1 cellular context compared by ENCODE assay signal in the genomic region with DNA sequence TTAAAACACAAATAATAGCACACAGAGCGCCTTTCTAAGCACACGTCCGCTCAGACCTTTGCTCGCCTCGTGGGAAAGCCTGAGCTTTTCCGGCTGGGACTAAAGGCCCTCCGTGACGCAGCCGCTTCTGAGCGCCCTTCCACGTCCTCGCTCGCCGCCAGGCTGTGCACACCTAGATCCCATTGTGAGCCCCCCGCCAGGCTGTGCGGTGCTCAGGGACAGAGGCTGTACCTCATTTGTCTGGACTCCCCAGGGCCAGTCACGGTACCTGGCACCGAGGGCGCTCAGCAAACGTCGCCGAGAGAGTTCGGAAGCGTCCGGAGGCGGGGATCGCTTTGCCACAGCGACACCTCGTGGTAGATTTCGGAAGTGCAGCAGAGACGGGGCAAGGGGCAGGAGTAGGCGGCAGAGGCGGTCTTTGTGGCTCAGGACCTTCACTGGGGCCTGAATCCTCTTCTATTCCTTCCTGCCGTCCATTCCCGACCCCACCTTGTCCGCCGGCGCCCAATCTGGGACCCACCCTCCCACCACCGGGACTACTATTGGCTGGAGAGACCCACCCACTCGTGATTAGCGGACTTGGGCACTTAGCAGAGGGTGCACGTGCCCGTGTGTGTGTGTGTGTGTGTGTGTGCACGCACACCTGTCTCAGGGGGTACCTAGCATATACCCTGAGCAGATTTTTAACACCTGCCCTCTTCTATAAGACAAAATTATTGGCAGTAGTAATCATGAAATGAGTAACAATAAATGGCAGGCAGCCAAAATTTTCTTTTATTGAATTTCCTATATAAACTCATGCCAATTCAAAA.
TF ChIP-seq lines count a peak whose summit lies in the region.

No MANE protein-coding gene starts in this region.

TF ChIP-seq in HepG2, 621 proteins besides CTCF, POLR2A, EP300 and RAD21 (continued from another document and continues in another):
- TF ChIP-seq CHD2 (IDR thresholded peaks at IDR 0.05; ENCODE audit: low read depth, low read length) (no peak), ZNF335 (CRISPR knock-in tag; IDR thresholded peaks at IDR 0.05) (0 out of 2 replicates have a peak, but pooled peaks have one; percentile 40), ZBTB37 (CRISPR knock-in tag; IDR thresholded peaks at IDR 0.05) (no peak), ZFP37 (CRISPR knock-in tag; IDR thresholded peaks at IDR 0.05; ENCODE audit: borderline replicate concordance) (peak; percentile 27; the same call in 1 of the 2 replicates), ZNF234 (CRISPR knock-in tag; conservative IDR thresholded peaks at IDR 0.05) (no peak), PLRG1 (conservative IDR thresholded peaks at IDR 0.05) (no peak), FOXO1 (CRISPR knock-in tag; IDR thresholded peaks at IDR 0.05) (0 out of 2 replicates have a peak, but pooled peaks have one; percentile 35), SP140L (CRISPR knock-in tag; IDR thresholded peaks at IDR 0.05; ENCODE audit: borderline replicate concordance) (no peak), ZFP36L1 (CRISPR knock-in tag; IDR thresholded peaks at IDR 0.05) (no peak), PPARG (CRISPR knock-in tag; conservative IDR thresholded peaks at IDR 0.05) (no peak), GTF3A (CRISPR knock-in tag; conservative IDR thresholded peaks at IDR 0.05) (no peak), TAF15 (IDR thresholded peaks at IDR 0.05; ENCODE audit: low read depth, low read length, poor library complexity, severe bottlenecking) (no peak), ZNF350 (CRISPR knock-in tag; IDR thresholded peaks at IDR 0.05; ENCODE audit: borderline replicate concordance, low read depth) (peak; percentile 40; the same call in 1 of the 2 replicates), ATF1 (CRISPR knock-in tag; IDR thresholded peaks at IDR 0.05) (no peak), ZNF761 (CRISPR knock-in tag; conservative IDR thresholded peaks at IDR 0.05) (no peak), ZNF781 (CRISPR knock-in tag; IDR thresholded peaks at IDR 0.05; ENCODE audit: borderline replicate concordance, not compliant biosample characterization) (no peak), ZNF574 (CRISPR knock-in tag; IDR thresholded peaks at IDR 0.05) (peak; percentile 79), POGZ (CRISPR knock-in tag; IDR thresholded peaks at IDR 0.05) (peak; percentile 28; the same call in 1 of the 2 replicates), SOX6 (IDR thresholded peaks at IDR 0.05) (no peak), SOX6 (CRISPR knock-in tag; IDR thresholded peaks at IDR 0.05) (peak; percentile 41; the same call in 1 of the 2 replicates), NFE2 (CRISPR knock-in tag; IDR thresholded peaks at IDR 0.05) (no peak), TCF7 (IDR thresholded peaks at IDR 0.05; ENCODE audit: low read depth) (no peak), ZNF224 (CRISPR knock-in tag; IDR thresholded peaks at IDR 0.05) (no peak), RCOR2 (CRISPR knock-in tag; IDR thresholded peaks at IDR 0.05) (no peak), ATF7-NPFF (CRISPR knock-in tag; IDR thresholded peaks at IDR 0.05; ENCODE audit: low read depth) (no peak), NFRKB (IDR thresholded peaks at IDR 0.05) (no peak), DRAP1 (CRISPR knock-in tag; IDR thresholded peaks at IDR 0.05) (0 out of 2 replicates have a peak, but pooled peaks have one; percentile 47), KDM5A (IDR thresholded peaks at IDR 0.05; ENCODE audit: borderline replicate concordance, low read length) (no peak), ZBTB1 (CRISPR knock-in tag; IDR thresholded peaks at IDR 0.05; ENCODE audit: borderline replicate concordance) (no peak), EZH2 (conservative IDR thresholded peaks at IDR 0.05; ENCODE audit: low read depth, low read length) (no peak), THAP8 (CRISPR knock-in tag; IDR thresholded peaks at IDR 0.05; ENCODE audit: borderline replicate concordance) (no peak), ZKSCAN5 (CRISPR knock-in tag; IDR thresholded peaks at IDR 0.05) (no peak), SNAPC2 (CRISPR knock-in tag; IDR thresholded peaks at IDR 0.05) (no peak), MED1 (CRISPR knock-in tag; IDR thresholded peaks at IDR 0.05) (no peak), ZNF746 (CRISPR knock-in tag; IDR thresholded peaks at IDR 0.05) (no peak), CC2D1A (CRISPR knock-in tag; IDR thresholded peaks at IDR 0.05) (no peak), MYC (CRISPR knock-in tag; IDR thresholded peaks at IDR 0.05; ENCODE audit: borderline replicate concordance) (peak; percentile 65; the same call in 1 of the 2 replicates), HHEX (CRISPR knock-in tag; IDR thresholded peaks at IDR 0.05) (no peak), BRD4 (CRISPR knock-in tag; IDR thresholded peaks at IDR 0.05) (no peak)
- TF ChIP-seq, protein P1, sequence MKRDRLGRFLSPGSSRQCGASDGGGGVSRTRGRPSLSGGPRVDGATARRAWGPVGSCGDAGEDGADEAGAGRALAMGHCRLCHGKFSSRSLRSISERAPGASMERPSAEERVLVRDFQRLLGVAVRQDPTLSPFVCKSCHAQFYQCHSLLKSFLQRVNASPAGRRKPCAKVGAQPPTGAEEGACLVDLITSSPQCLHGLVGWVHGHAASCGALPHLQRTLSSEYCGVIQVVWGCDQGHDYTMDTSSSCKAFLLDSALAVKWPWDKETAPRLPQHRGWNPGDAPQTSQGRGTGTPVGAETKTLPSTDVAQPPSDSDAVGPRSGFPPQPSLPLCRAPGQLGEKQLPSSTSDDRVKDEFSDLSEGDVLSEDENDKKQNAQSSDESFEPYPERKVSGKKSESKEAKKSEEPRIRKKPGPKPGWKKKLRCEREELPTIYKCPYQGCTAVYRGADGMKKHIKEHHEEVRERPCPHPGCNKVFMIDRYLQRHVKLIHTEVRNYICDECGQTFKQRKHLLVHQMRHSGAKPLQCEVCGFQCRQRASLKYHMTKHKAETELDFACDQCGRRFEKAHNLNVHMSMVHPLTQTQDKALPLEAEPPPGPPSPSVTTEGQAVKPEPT (CRISPR knock-in tag; IDR thresholded peaks at IDR 0.05; ENCODE audit: low read depth) = no peak
- TF ChIP-seq, protein P2, sequence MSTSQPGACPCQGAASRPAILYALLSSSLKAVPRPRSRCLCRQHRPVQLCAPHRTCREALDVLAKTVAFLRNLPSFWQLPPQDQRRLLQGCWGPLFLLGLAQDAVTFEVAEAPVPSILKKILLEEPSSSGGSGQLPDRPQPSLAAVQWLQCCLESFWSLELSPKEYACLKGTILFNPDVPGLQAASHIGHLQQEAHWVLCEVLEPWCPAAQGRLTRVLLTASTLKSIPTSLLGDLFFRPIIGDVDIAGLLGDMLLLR (CRISPR knock-in tag; IDR thresholded peaks at IDR 0.05) = no peak
- TF ChIP-seq, protein P3, sequence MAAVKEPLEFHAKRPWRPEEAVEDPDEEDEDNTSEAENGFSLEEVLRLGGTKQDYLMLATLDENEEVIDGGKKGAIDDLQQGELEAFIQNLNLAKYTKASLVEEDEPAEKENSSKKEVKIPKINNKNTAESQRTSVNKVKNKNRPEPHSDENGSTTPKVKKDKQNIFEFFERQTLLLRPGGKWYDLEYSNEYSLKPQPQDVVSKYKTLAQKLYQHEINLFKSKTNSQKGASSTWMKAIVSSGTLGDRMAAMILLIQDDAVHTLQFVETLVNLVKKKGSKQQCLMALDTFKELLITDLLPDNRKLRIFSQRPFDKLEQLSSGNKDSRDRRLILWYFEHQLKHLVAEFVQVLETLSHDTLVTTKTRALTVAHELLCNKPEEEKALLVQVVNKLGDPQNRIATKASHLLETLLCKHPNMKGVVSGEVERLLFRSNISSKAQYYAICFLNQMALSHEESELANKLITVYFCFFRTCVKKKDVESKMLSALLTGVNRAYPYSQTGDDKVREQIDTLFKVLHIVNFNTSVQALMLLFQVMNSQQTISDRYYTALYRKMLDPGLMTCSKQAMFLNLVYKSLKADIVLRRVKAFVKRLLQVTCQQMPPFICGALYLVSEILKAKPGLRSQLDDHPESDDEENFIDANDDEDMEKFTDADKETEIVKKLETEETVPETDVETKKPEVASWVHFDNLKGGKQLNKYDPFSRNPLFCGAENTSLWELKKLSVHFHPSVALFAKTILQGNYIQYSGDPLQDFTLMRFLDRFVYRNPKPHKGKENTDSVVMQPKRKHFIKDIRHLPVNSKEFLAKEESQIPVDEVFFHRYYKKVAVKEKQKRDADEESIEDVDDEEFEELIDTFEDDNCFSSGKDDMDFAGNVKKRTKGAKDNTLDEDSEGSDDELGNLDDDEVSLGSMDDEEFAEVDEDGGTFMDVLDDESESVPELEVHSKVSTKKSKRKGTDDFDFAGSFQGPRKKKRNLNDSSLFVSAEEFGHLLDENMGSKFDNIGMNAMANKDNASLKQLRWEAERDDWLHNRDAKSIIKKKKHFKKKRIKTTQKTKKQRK (IDR thresholded peaks at IDR 0.05; ENCODE audit: low read length) = no peak
- TF ChIP-seq, protein P4, sequence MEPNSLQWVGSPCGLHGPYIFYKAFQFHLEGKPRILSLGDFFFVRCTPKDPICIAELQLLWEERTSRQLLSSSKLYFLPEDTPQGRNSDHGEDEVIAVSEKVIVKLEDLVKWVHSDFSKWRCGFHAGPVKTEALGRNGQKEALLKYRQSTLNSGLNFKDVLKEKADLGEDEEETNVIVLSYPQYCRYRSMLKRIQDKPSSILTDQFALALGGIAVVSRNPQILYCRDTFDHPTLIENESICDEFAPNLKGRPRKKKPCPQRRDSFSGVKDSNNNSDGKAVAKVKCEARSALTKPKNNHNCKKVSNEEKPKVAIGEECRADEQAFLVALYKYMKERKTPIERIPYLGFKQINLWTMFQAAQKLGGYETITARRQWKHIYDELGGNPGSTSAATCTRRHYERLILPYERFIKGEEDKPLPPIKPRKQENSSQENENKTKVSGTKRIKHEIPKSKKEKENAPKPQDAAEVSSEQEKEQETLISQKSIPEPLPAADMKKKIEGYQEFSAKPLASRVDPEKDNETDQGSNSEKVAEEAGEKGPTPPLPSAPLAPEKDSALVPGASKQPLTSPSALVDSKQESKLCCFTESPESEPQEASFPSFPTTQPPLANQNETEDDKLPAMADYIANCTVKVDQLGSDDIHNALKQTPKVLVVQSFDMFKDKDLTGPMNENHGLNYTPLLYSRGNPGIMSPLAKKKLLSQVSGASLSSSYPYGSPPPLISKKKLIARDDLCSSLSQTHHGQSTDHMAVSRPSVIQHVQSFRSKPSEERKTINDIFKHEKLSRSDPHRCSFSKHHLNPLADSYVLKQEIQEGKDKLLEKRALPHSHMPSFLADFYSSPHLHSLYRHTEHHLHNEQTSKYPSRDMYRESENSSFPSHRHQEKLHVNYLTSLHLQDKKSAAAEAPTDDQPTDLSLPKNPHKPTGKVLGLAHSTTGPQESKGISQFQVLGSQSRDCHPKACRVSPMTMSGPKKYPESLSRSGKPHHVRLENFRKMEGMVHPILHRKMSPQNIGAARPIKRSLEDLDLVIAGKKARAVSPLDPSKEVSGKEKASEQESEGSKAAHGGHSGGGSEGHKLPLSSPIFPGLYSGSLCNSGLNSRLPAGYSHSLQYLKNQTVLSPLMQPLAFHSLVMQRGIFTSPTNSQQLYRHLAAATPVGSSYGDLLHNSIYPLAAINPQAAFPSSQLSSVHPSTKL (CRISPR knock-in tag; IDR thresholded peaks at IDR 0.05) = peak; percentile 39; the same call in 1 of the 2 replicates
